8 cellular contexts compared by ENCODE assay signal in the genomic region with DNA sequence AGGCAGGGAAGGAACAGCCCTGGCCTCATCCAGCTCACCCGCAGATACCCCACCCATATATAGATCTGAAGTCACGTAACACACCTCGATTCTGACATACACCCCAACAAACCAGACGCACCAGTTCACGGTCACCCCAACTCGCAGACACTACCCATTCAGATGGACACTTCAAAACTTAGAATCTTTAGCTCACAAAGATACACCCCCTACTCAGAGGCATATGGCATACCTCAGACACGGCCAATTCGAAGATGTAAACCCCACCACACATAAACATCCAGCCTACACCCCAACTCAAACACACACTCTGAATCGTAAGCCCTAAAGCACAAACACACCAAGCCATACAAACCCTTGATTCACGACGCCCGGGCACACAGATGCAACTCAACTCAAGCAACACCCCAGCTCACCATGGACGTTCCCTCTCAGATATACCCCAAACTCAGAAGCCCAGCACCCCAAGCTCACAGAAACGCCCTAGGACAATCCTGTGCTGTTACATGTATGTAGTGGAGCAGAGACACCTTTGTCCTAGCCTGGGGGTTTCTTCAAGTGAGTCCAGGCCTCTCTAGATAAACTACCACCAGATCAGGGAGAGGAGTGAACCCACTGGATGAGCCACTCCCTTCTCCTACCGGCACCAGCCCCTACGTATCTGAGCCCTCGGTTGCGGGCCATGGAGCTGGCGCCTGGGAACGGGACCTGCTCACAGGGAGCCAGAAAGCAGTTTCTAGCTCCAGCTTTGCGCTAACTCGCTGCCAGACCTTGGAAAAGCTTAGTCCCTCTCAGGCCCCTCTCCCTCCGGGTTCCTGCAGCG. TPM values are rescaled to one million over a fixed set of nuclear protein-coding genes. Genes with fewer than 3 reads are reported as not detected.
DNase-seq lines count a peak whose midpoint lies in the region; ATAC-seq and TF ChIP-seq lines count a peak whose summit lies in the region.
"Had no signal": no experiment of that assay in that cellular context is flagged by ENCODE, and none has a peak within 500 bp of the region (broad histone marks: within the 10 kb centered on the region; RNA-seq: fewer than 3 reads in every experiment).

No MANE protein-coding gene starts in this region.

- POLR2A ChIA-PET in HCT116 (lab: Charles Lee), result interaction anchor here (0.8 to 1.3 kb wide), 2 partner anchors 11 to 13 kb away, joined by 3 to 7 read pairs; a partner anchor contains a TSS

- peaks cover 11 to 21% of the 10 kb centered on the region in 2 experiments for H3K4me1 ChIP-seq in HCT116 (ENCODE audit: control insufficient read depth in 1 of 2, insufficient read depth in 2 of 2, low read length in 2 of 2)
- H3K4me1 ChIP-seq in right cardiac atrium (ENCODE audit: control insufficient read depth, insufficient read depth, low read length), result no peaks in the 10 kb centered on the region
- peaks cover 28% of the 10 kb centered on the region for H3K4me1 ChIP-seq in smooth muscle cell (ENCODE audit: low read depth)

- peak overlapping the region; percentile 94 for H3K4me2 ChIP-seq in HCT116 (ENCODE audit: low read length)
- peak overlapping the region; percentile 91 for H3K4me2 ChIP-seq in smooth muscle cell

- no peaks in the 10 kb centered on the region for H3K9me2 ChIP-seq in HCT116 (ENCODE audit: insufficient read depth)

- no peaks in the 10 kb centered on the region for H3K36me3 Mint-ChIP-seq in activated naive CD4-positive, alpha-beta T cell treated with anti-CD3 and anti-CD28 coated beads, Interleukin-2, amount 50 U/mL, for 72 hours

- no peaks in the 10 kb centered on the region for H3K9me3 Mint-ChIP-seq in activated naive CD4-positive, alpha-beta T cell treated with anti-CD3 and anti-CD28 coated beads, Interleukin-2, amount 50 U/mL, for 72 hours

- no peaks in the 10 kb centered on the region for H3F3A ChIP-seq in smooth muscle cell (ENCODE audit: low read depth)

- H2AFZ ChIP-seq in HCT116 (ENCODE audit: low read depth, low read length, poor library complexity, severe bottlenecking), result no peak overlapping the region
- H2AFZ ChIP-seq in smooth muscle cell (ENCODE audit: low read depth), result no peak overlapping the region

- RAD21 ChIA-PET in HCT116 (lab: Charles Lee; ENCODE audit: low non-redundant PET in 1 of 2, low total read pairs in 2 of 2, uncharacterized antibody in 2 of 2, unreplicated experiment in 2 of 2), result no interaction called here

- H3K9ac ChIP-seq in HCT116 (ENCODE audit: low read length) (peak overlapping the region; percentile 49), smooth muscle cell (ENCODE audit: low read depth) (peak overlapping the region; percentile 38)

- intact Hi-C loops in HCT116 (cut with micrococcal nuclease), result no loop called here
- intact Hi-C loops in right cardiac atrium (cut with DNase I), result loop anchor here in 1 of 4 donors (10.0 kb wide), 1 partner anchor 175 kb away; no protein-coding TSS in a partner anchor

- H4K20me1 ChIP-seq in HCT116 (ENCODE audit: insufficient read depth) (no peaks in the 10 kb centered on the region), smooth muscle cell (ENCODE audit: low read depth) (peaks cover 8% of the 10 kb centered on the region)

- TF ChIP-seq CTCF in HCT116 (IDR thresholded peaks at IDR 0.05 in 2 of 3, conservative IDR thresholded peaks at IDR 0.05 in 1 of 3; ENCODE audit: borderline replicate concordance in 1 of 3, insufficient read depth in 1 of 3, low read depth in 2 of 3, low read length in 2 of 3) (no peak), smooth muscle cell (IDR thresholded peaks at IDR 0.05; ENCODE audit: borderline replicate concordance, insufficient read depth, poor library complexity, severe bottlenecking) (no peak)

- no peaks in the 10 kb centered on the region for H3K79me2 ChIP-seq in HCT116 (ENCODE audit: insufficient read depth, low read length)
- H3K79me2 ChIP-seq in smooth muscle cell (ENCODE audit: low read depth), result no peaks in the 10 kb centered on the region

- no TSS peak for BruUV-seq in HCT116 (replicated peaks; lab: Mats Ljungman, UMichigan)

- no peak for TF ChIP-seq RAD21 in HCT116 (IDR thresholded peaks at IDR 0.05; ENCODE audit: low read depth)

- H3K9me3 ChIP-seq in HCT116 (ENCODE audit: control insufficient read depth in 1 of 2, insufficient read depth in 1 of 2, low read depth in 1 of 2, low read length in 2 of 2) (no peaks in the 10 kb centered on the region), right cardiac atrium (ENCODE audit: control insufficient read depth, low read length) (no peaks in the 10 kb centered on the region), smooth muscle cell (replicated peaks; ENCODE audit: low read depth) (no peaks in the 10 kb centered on the region)

- TF ChIP-seq POLR2A in HCT116 (IDR thresholded peaks at IDR 0.05; ENCODE audit: borderline replicate concordance, extremely low read depth, insufficient read depth, insufficient read length), result no peak

- no peak for DNase-seq in HCT116 (ENCODE audit: low read depth, low spot score)
- DNase-seq in activated naive CD4-positive, alpha-beta T cell treated with anti-CD3 and anti-CD28 coated beads, Interleukin-2, amount 50 U/mL, for 72 hours (ENCODE audit: low spot score in 2 of 2), result no peak
- peak in 1 of 3 donors; percentile 9 for DNase-seq in right cardiac atrium
- DNase-seq in smooth muscle cell (lab: John Stamatoyannopoulos, UW; ENCODE audit: unreplicated experiment), result peak; percentile 76
- DNase-seq in EL, result no peak
- no peak for DNase-seq in GM19238 (ENCODE audit: insufficient read length, low spot score)
- DNase-seq: NCI-H526 treated with DMSO at 0.1 percent for 48 hours had no signal

- peak overlapping the region; percentile 64 to 87 for H3K27ac Mint-ChIP-seq in activated naive CD4-positive, alpha-beta T cell treated with anti-CD3 and anti-CD28 coated beads, Interleukin-2, amount 50 U/mL, for 72 hours

- ATAC-seq in HCT116 (no peak), right cardiac atrium (no peak), HG02610 (IDR thresholded peaks at IDR 0.05; ENCODE audit: unreplicated experiment) (no peak)
- peak; percentile 3 to 9 for ATAC-seq in activated naive CD4-positive, alpha-beta T cell treated with anti-CD3 and anti-CD28 coated beads, Interleukin-2, amount 50 U/mL, for 72 hours

- peaks cover 3% of the 10 kb centered on the region; the same call in 1 of the 2 replicates for H3K27me3 ChIP-seq in HCT116 (ENCODE audit: insufficient read depth, low read length)
- no peaks in the 10 kb centered on the region for H3K27me3 ChIP-seq in right cardiac atrium (ENCODE audit: control insufficient read depth, insufficient read depth)
- H3K27me3 ChIP-seq in smooth muscle cell (ENCODE audit: low read depth), result no peaks in the 10 kb centered on the region

- CTCF ChIA-PET in HCT116 (lab: Charles Lee), result interaction anchor here (1.0 to 1.6 kb wide), 4 partner anchors 11 to 180 kb away, joined by 3 to 13 read pairs (median 6); a partner anchor contains a TSS

- H3K36me3 ChIP-seq in HCT116 (ENCODE audit: control insufficient read depth in 1 of 2, insufficient read depth in 2 of 2, low read length in 2 of 2) (no peaks in the 10 kb centered on the region), smooth muscle cell (ENCODE audit: low read depth) (no peaks in the 10 kb centered on the region)

- H3K4me3 ChIP-seq in HCT116 (replicated peaks in 1 of 2; ENCODE audit: low read depth in 1 of 2, low read length in 2 of 2) (peak overlapping the region; percentile 48 to 74), right cardiac atrium (ENCODE audit: low read length) (peak overlapping the region; percentile 58), smooth muscle cell (peak overlapping the region; percentile 73)

- 29% methylated on average over 24 of the region's 24 CpGs for WGBS in right cardiac atrium
- 38% methylated on average over 24 of the region's 24 CpGs for WGBS in smooth muscle cell (ENCODE audit: low lambda C conversion rate)

- H3K27ac ChIP-seq in HCT116 (ENCODE audit: low read depth, low read length) (peak overlapping the region; percentile 50; the same call in 1 of the 2 replicates), right cardiac atrium (ENCODE audit: low read length) (no peak overlapping the region), smooth muscle cell (ENCODE audit: low read depth) (peak overlapping the region; percentile 39)

RNA-seq across cellular contexts. Expression of a gene that starts 8.8 kb away (rescaled TPM):
- 9.7 TPM for total RNA-seq in HCT116 (2021; ENCODE audit: unreplicated experiment)
- polyA plus RNA-seq in HCT116 (2012), result 8.5 and 8.7 TPM in 2 replicates
- total RNA-seq in activated naive CD4-positive, alpha-beta T cell treated with anti-CD3 and anti-CD28 coated beads, Interleukin-2, amount 50 U/mL, for 72 hours, result 10 to 100 TPM in 1 of 2 donors, 1 to 10 TPM in 1; 8.7 to 13.3 TPM
- total RNA-seq in right cardiac atrium, result 1 to 10 TPM; 4.6 to 9.4 (median 6.6) TPM
- polyA plus RNA-seq in right cardiac atrium, result 5.7 TPM
- 4.1 and 29.1 TPM in 2 replicates for total RNA-seq in smooth muscle cell
- 31.6 and 33.5 TPM in 2 replicates for polyA plus RNA-seq in smooth muscle cell

RNA-seq across cellular contexts. Expression of a gene that starts 10.8 kb away (rescaled TPM):
- total RNA-seq in HCT116 (2021; ENCODE audit: unreplicated experiment) (21.1 TPM), right cardiac atrium (10 to 100 TPM; 14.0 to 15.6 (median 14.4) TPM), smooth muscle cell (8.2 and 14.1 TPM in 2 replicates)
- 15.8 and 19.9 TPM in 2 replicates for polyA plus RNA-seq in HCT116 (2012)
- total RNA-seq in activated naive CD4-positive, alpha-beta T cell treated with anti-CD3 and anti-CD28 coated beads, Interleukin-2, amount 50 U/mL, for 72 hours, result 10 to 100 TPM; 12.9 to 27.4 TPM
- polyA plus RNA-seq in right cardiac atrium (14.4 TPM), smooth muscle cell (27.9 and 29.0 TPM in 2 replicates)

RNA-seq across cellular contexts. Expression of a gene that starts 14.3 kb away (rescaled TPM):
- total RNA-seq in HCT116 (2021; ENCODE audit: unreplicated experiment) (115 TPM), right cardiac atrium (10 to 100 TPM in 3 of 4 donors, 1 to 10 TPM in 1; 9.3 to 18.2 (median 15.3) TPM), smooth muscle cell (32.6 and 35.9 TPM in 2 replicates)
- polyA plus RNA-seq in HCT116 (2012), result 111 and 133 TPM in 2 replicates
- total RNA-seq in activated naive CD4-positive, alpha-beta T cell treated with anti-CD3 and anti-CD28 coated beads, Interleukin-2, amount 50 U/mL, for 72 hours, result 100 to 1,000 TPM; 213 to 251 TPM
- polyA plus RNA-seq in right cardiac atrium (9.7 TPM), smooth muscle cell (38.1 and 44.3 TPM in 2 replicates)

RNA-seq across cellular contexts. Expression of a gene that starts 22.6 kb away (rescaled TPM):
- total RNA-seq in HCT116 (2021; ENCODE audit: unreplicated experiment) (96.7 TPM), right cardiac atrium (10 to 100 TPM; 68.7 to 78.6 (median 71.6) TPM), smooth muscle cell (24.7 and 40.9 TPM in 2 replicates)
- 77.0 and 106 TPM in 2 replicates for polyA plus RNA-seq in HCT116 (2012)
- total RNA-seq in activated naive CD4-positive, alpha-beta T cell treated with anti-CD3 and anti-CD28 coated beads, Interleukin-2, amount 50 U/mL, for 72 hours, result 10 to 100 TPM; 38.7 to 73.9 TPM
- polyA plus RNA-seq in right cardiac atrium (94.6 TPM), smooth muscle cell (111 and 112 TPM in 2 replicates)

RNA-seq across cellular contexts. Expression of a gene that starts 41.5 kb away (rescaled TPM):
- total RNA-seq in HCT116 (2021; ENCODE audit: unreplicated experiment) (2.1 TPM), right cardiac atrium (not detected), smooth muscle cell (0.09 TPM in 1 of 2 replicates, not detected in the other)
- polyA plus RNA-seq in HCT116 (2012), result 3.8 TPM in 2 replicates
- under 1 TPM in 1 of 2 donors, not detected in 1; 0.30 TPM for total RNA-seq in activated naive CD4-positive, alpha-beta T cell treated with anti-CD3 and anti-CD28 coated beads, Interleukin-2, amount 50 U/mL, for 72 hours
- polyA plus RNA-seq in right cardiac atrium (0.09 TPM), smooth muscle cell (0.62 and 0.80 TPM in 2 replicates)

Comparison
In these comparisons a context has a peak if more than half of its experiments do, and no peak if none do; other contexts are left out.
1. ATAC-seq: peak in activated naive CD4-positive, alpha-beta T cell treated with anti-CD3 and anti-CD28 coated beads, Interleukin-2, amount 50 U/mL, for 72 hours (2 of 2); none in HCT116 (single experiment), right cardiac atrium (0 of 2) and HG02610 (single experiment).
2. Peak in every context shown above with its lines, with median percentiles within 50 percentile points of each other: H3K4me3 ChIP-seq.